ENCODE assay signal across 8 cellular contexts in genomic region chr1:234955107-234955731, GRCh38.
DNase-seq lines count a peak whose midpoint lies in the region; ATAC-seq and TF ChIP-seq lines count a peak whose summit lies in the region.

No MANE protein-coding gene starts in this region.

- ATAC-seq in activated naive CD4-positive, alpha-beta T cell treated with anti-CD3 and anti-CD28 coated beads, Interleukin-2, amount 50 U/mL, for 72 hours: peak; percentile 39 to 48
- no peak for ATAC-seq in GM21367 (IDR thresholded peaks at IDR 0.05; ENCODE audit: unreplicated experiment)
- ATAC-seq in GM19328 (IDR thresholded peaks at IDR 0.05; ENCODE audit: unreplicated experiment): no peak

- intact Hi-C loops in stomach (cut with DNase I; ENCODE audit: low total_unique reads): no loop called here

- TF ChIP-seq CTCF in stomach (IDR thresholded peaks at IDR 0.05): no peak
- TF ChIP-seq CTCF in RWPE1 (conservative IDR thresholded peaks at IDR 0.05; ENCODE audit: low read depth): no peak

- POLR2A ChIA-PET in RWPE1 (lab: Yijun Ruan, JAX; ENCODE audit: low non-redundant PET): no interaction called here

- peaks cover 0 to 8% of the 10 kb centered on the region in 2 donors for H3K36me3 Mint-ChIP-seq in activated naive CD4-positive, alpha-beta T cell treated with anti-CD3 and anti-CD28 coated beads, Interleukin-2, amount 50 U/mL, for 72 hours

- peak overlapping the region; percentile 62 for H3K27ac ChIP-seq in layer of hippocampus (ENCODE audit: low read depth, low read length)
- peak overlapping the region; percentile 81 to 93 (median 93) for H3K27ac ChIP-seq in stomach
- no peak overlapping the region for H3K27ac ChIP-seq in RWPE1

- H3K27ac Mint-ChIP-seq in activated naive CD4-positive, alpha-beta T cell treated with anti-CD3 and anti-CD28 coated beads, Interleukin-2, amount 50 U/mL, for 72 hours: peak overlapping the region; percentile 82 to 94

- TF ChIP-seq EP300 in stomach (IDR thresholded peaks at IDR 0.05): no peak

- peaks cover 55 to 63% (median 57%) of the 10 kb centered on the region in 4 donors for H3K4me1 ChIP-seq in stomach

- H3K36me3 ChIP-seq in stomach: no peaks in the 10 kb centered on the region

- TF ChIP-seq POLR2A in stomach (IDR thresholded peaks at IDR 0.05): no peak

- DNase-seq in GF-D8 (lab: John Stamatoyannopoulos, UW) (peak; percentile 99), KBM-7 (peak; percentile 91), stomach (peak; percentile 60), RWPE1 (ENCODE audit: low spot score) (no peak)
- DNase-seq in activated naive CD4-positive, alpha-beta T cell treated with anti-CD3 and anti-CD28 coated beads, Interleukin-2, amount 50 U/mL, for 72 hours (ENCODE audit: low spot score in 2 of 2): no peak

- in situ Hi-C loops in KBM-7 (cut with MboI; ENCODE audit: low pct_unique_long_range_greater_than_20kb, low sequenced_read_pairs): loop anchor here (25.0 kb wide), 2 partner anchors 218 to 343 kb away; partner anchors contain the start of gene IRF2BP2

- H3K27me3 ChIP-seq in layer of hippocampus (ENCODE audit: control insufficient read depth, insufficient read depth, low read length) (no peaks in the 10 kb centered on the region), stomach (no peaks in the 10 kb centered on the region)

- 31 to 47% (median 40%) methylated on average over 11 of the region's 11 CpGs for WGBS in stomach, 5 donors

- CTCF ChIA-PET in RWPE1 (lab: Yijun Ruan, JAX): interaction anchor here (0.6 kb wide), 1 partner anchor 52 kb away, joined by 4 read pairs; no protein-coding TSS in a partner anchor

- H3K9me3 Mint-ChIP-seq in activated naive CD4-positive, alpha-beta T cell treated with anti-CD3 and anti-CD28 coated beads, Interleukin-2, amount 50 U/mL, for 72 hours: no peaks in the 10 kb centered on the region

- no peaks in the 10 kb centered on the region for H3K9me3 ChIP-seq in stomach

- no peak overlapping the region for H3K4me3 ChIP-seq in stomach

Comparison
In these comparisons a context has a peak if more than half of its experiments do, and no peak if none do; other contexts are left out.
1. DNase-seq: peak in GF-D8 (single experiment), KBM-7 (single experiment) and stomach (single experiment); none in activated naive CD4-positive, alpha-beta T cell treated with anti-CD3 and anti-CD28 coated beads, Interleukin-2, amount 50 U/mL, for 72 hours (0 of 2) and RWPE1 (single experiment).
2. ATAC-seq: peak in activated naive CD4-positive, alpha-beta T cell treated with anti-CD3 and anti-CD28 coated beads, Interleukin-2, amount 50 U/mL, for 72 hours (2 of 2); none in GM21367 (single experiment) and GM19328 (single experiment).